ENCODE assay signal across 1 cellular context in the genomic region with DNA sequence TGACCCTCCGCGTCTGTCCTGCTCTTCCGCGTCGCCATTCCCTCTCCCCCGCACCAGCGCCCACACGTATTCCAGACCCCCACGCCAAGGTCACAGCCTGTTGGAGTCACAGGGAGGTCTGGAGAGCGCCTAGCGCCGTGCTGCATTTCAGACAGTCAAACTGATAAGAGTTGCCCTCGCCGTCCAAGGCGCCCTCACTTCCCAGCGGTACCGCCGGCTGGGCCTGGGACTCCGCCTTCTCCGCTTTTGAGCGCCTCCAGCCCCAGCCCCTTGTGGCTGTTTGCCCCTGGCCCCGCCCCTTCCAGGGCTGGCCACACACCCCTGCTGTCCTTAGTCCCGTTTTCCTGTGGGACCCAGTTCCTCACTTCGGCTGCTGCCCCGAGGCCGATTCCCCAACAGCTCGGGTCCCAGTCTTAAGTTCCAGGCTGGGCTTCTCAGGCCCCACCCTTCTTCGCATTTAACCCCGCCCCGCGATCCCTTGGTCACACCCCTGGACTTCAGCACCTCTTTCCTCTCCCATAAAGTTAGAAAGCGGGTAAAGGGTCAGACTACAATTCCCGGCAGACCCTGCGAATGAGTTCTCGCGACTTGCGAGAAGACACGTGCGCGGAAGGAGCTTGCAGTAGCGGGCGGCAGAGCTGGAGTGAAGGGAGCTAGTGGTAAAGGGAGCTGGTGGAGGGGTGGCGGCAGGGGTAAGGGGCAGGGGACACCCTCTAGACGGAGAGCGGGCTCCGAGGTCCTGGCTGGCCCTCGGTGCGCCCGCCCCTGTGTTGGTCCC.
A peak's percentile ranks its signal among the peaks of the same experiment; 100 is the strongest.
TF ChIP-seq lines count a peak whose summit lies in the region.

A gene (plus strand): TSS at position 612 of the 778 bp plus-strand sequence. CDS start 1,085 bp downstream, outside the sequence.

TF ChIP-seq in WTC11, 78 proteins besides CTCF, POLR2A, EP300 and RAD21 (continued from another document):
- TF ChIP-seq, protein P1, sequence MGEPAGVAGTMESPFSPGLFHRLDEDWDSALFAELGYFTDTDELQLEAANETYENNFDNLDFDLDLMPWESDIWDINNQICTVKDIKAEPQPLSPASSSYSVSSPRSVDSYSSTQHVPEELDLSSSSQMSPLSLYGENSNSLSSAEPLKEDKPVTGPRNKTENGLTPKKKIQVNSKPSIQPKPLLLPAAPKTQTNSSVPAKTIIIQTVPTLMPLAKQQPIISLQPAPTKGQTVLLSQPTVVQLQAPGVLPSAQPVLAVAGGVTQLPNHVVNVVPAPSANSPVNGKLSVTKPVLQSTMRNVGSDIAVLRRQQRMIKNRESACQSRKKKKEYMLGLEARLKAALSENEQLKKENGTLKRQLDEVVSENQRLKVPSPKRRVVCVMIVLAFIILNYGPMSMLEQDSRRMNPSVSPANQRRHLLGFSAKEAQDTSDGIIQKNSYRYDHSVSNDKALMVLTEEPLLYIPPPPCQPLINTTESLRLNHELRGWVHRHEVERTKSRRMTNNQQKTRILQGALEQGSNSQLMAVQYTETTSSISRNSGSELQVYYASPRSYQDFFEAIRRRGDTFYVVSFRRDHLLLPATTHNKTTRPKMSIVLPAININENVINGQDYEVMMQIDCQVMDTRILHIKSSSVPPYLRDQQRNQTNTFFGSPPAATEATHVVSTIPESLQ (CRISPR knock-in tag; IDR thresholded peaks at IDR 0.05) = no peak
- TF ChIP-seq, protein P2, sequence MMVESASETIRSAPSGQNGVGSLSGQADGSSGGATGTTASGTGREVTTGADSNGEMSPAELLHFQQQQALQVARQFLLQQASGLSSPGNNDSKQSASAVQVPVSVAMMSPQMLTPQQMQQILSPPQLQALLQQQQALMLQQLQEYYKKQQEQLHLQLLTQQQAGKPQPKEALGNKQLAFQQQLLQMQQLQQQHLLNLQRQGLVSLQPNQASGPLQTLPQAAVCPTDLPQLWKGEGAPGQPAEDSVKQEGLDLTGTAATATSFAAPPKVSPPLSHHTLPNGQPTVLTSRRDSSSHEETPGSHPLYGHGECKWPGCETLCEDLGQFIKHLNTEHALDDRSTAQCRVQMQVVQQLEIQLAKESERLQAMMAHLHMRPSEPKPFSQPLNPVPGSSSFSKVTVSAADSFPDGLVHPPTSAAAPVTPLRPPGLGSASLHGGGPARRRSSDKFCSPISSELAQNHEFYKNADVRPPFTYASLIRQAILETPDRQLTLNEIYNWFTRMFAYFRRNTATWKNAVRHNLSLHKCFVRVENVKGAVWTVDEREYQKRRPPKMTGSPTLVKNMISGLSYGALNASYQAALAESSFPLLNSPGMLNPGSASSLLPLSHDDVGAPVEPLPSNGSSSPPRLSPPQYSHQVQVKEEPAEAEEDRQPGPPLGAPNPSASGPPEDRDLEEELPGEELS (CRISPR knock-in tag; IDR thresholded peaks at IDR 0.05) = no peak
- TF ChIP-seq CBFB (CRISPR knock-in tag; IDR thresholded peaks at IDR 0.05; ENCODE audit: low read depth) (no peak), SMAD4 (CRISPR knock-in tag; IDR thresholded peaks at IDR 0.05) (no peak), GTF2I (CRISPR knock-in tag; conservative IDR thresholded peaks at IDR 0.05) (no peak), ESRRA (CRISPR knock-in tag; IDR thresholded peaks at IDR 0.05; ENCODE audit: borderline replicate concordance) (no peak), NFYB (CRISPR knock-in tag; conservative IDR thresholded peaks at IDR 0.05; ENCODE audit: low read depth) (no peak), ZNF416 (CRISPR knock-in tag; IDR thresholded peaks at IDR 0.05) (no peak), NR2C2 (CRISPR knock-in tag; IDR thresholded peaks at IDR 0.05) (no peak), ZNF138 (CRISPR knock-in tag; conservative IDR thresholded peaks at IDR 0.05) (no peak), ZNF671 (CRISPR knock-in tag; IDR thresholded peaks at IDR 0.05) (no peak), GRHL2 (CRISPR knock-in tag; IDR thresholded peaks at IDR 0.05; ENCODE audit: insufficient replicate concordance, severe bottlenecking) (no peak), PRRX2 (CRISPR knock-in tag; IDR thresholded peaks at IDR 0.05) (no peak)
- TF ChIP-seq, protein P3, sequence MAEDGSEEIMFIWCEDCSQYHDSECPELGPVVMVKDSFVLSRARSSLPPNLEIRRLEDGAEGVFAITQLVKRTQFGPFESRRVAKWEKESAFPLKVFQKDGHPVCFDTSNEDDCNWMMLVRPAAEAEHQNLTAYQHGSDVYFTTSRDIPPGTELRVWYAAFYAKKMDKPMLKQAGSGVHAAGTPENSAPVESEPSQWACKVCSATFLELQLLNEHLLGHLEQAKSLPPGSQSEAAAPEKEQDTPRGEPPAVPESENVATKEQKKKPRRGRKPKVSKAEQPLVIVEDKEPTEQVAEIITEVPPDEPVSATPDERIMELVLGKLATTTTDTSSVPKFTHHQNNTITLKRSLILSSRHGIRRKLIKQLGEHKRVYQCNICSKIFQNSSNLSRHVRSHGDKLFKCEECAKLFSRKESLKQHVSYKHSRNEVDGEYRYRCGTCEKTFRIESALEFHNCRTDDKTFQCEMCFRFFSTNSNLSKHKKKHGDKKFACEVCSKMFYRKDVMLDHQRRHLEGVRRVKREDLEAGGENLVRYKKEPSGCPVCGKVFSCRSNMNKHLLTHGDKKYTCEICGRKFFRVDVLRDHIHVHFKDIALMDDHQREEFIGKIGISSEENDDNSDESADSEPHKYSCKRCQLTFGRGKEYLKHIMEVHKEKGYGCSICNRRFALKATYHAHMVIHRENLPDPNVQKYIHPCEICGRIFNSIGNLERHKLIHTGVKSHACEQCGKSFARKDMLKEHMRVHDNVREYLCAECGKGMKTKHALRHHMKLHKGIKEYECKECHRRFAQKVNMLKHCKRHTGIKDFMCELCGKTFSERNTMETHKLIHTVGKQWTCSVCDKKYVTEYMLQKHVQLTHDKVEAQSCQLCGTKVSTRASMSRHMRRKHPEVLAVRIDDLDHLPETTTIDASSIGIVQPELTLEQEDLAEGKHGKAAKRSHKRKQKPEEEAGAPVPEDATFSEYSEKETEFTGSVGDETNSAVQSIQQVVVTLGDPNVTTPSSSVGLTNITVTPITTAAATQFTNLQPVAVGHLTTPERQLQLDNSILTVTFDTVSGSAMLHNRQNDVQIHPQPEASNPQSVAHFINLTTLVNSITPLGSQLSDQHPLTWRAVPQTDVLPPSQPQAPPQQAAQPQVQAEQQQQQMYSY (CRISPR knock-in tag; IDR thresholded peaks at IDR 0.05) = peak; percentile 85
- TF ChIP-seq, protein P4, sequence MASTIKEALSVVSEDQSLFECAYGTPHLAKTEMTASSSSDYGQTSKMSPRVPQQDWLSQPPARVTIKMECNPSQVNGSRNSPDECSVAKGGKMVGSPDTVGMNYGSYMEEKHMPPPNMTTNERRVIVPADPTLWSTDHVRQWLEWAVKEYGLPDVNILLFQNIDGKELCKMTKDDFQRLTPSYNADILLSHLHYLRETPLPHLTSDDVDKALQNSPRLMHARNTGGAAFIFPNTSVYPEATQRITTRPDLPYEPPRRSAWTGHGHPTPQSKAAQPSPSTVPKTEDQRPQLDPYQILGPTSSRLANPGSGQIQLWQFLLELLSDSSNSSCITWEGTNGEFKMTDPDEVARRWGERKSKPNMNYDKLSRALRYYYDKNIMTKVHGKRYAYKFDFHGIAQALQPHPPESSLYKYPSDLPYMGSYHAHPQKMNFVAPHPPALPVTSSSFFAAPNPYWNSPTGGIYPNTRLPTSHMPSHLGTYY (CRISPR knock-in tag; IDR thresholded peaks at IDR 0.05) = no peak
- TF ChIP-seq, protein P5, sequence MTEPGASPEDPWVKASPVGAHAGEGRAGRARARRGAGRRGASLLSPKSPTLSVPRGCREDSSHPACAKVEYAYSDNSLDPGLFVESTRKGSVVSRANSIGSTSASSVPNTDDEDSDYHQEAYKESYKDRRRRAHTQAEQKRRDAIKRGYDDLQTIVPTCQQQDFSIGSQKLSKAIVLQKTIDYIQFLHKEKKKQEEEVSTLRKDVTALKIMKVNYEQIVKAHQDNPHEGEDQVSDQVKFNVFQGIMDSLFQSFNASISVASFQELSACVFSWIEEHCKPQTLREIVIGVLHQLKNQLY (CRISPR knock-in tag; IDR thresholded peaks at IDR 0.05) = no peak
- TF ChIP-seq, protein P6, sequence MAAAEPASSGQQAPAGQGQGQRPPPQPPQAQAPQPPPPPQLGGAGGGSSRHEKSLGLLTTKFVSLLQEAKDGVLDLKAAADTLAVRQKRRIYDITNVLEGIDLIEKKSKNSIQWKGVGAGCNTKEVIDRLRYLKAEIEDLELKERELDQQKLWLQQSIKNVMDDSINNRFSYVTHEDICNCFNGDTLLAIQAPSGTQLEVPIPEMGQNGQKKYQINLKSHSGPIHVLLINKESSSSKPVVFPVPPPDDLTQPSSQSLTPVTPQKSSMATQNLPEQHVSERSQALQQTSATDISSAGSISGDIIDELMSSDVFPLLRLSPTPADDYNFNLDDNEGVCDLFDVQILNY (CRISPR knock-in tag; IDR thresholded peaks at IDR 0.05) = no peak
- TF ChIP-seq, protein P7, sequence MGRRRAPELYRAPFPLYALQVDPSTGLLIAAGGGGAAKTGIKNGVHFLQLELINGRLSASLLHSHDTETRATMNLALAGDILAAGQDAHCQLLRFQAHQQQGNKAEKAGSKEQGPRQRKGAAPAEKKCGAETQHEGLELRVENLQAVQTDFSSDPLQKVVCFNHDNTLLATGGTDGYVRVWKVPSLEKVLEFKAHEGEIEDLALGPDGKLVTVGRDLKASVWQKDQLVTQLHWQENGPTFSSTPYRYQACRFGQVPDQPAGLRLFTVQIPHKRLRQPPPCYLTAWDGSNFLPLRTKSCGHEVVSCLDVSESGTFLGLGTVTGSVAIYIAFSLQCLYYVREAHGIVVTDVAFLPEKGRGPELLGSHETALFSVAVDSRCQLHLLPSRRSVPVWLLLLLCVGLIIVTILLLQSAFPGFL (CRISPR knock-in tag; IDR thresholded peaks at IDR 0.05; ENCODE audit: borderline replicate concordance) = no peak
- TF ChIP-seq, protein P8, sequence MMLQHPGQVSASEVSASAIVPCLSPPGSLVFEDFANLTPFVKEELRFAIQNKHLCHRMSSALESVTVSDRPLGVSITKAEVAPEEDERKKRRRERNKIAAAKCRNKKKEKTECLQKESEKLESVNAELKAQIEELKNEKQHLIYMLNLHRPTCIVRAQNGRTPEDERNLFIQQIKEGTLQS (CRISPR knock-in tag; conservative IDR thresholded peaks at IDR 0.05) = no peak
- TF ChIP-seq, protein P9, sequence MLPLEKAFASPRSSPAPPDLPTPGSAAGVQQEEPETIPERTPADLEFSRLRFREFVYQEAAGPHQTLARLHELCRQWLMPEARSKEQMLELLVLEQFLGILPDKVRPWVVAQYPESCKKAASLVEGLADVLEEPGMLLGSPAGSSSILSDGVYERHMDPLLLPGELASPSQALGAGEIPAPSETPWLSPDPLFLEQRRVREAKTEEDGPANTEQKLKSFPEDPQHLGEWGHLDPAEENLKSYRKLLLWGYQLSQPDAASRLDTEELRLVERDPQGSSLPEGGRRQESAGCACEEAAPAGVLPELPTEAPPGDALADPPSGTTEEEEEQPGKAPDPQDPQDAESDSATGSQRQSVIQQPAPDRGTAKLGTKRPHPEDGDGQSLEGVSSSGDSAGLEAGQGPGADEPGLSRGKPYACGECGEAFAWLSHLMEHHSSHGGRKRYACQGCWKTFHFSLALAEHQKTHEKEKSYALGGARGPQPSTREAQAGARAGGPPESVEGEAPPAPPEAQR (CRISPR knock-in tag; IDR thresholded peaks at IDR 0.05) = no peak
- TF ChIP-seq, protein P10, sequence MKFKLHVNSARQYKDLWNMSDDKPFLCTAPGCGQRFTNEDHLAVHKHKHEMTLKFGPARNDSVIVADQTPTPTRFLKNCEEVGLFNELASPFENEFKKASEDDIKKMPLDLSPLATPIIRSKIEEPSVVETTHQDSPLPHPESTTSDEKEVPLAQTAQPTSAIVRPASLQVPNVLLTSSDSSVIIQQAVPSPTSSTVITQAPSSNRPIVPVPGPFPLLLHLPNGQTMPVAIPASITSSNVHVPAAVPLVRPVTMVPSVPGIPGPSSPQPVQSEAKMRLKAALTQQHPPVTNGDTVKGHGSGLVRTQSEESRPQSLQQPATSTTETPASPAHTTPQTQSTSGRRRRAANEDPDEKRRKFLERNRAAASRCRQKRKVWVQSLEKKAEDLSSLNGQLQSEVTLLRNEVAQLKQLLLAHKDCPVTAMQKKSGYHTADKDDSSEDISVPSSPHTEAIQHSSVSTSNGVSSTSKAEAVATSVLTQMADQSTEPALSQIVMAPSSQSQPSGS (CRISPR knock-in tag; IDR thresholded peaks at IDR 0.05; ENCODE audit: borderline replicate concordance, low read depth) = no peak
- TF ChIP-seq, protein P11, sequence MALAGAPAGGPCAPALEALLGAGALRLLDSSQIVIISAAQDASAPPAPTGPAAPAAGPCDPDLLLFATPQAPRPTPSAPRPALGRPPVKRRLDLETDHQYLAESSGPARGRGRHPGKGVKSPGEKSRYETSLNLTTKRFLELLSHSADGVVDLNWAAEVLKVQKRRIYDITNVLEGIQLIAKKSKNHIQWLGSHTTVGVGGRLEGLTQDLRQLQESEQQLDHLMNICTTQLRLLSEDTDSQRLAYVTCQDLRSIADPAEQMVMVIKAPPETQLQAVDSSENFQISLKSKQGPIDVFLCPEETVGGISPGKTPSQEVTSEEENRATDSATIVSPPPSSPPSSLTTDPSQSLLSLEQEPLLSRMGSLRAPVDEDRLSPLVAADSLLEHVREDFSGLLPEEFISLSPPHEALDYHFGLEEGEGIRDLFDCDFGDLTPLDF (CRISPR knock-in tag; IDR thresholded peaks at IDR 0.05) = no peak
